23 cellular contexts compared by ENCODE assay signal in the genomic region with DNA sequence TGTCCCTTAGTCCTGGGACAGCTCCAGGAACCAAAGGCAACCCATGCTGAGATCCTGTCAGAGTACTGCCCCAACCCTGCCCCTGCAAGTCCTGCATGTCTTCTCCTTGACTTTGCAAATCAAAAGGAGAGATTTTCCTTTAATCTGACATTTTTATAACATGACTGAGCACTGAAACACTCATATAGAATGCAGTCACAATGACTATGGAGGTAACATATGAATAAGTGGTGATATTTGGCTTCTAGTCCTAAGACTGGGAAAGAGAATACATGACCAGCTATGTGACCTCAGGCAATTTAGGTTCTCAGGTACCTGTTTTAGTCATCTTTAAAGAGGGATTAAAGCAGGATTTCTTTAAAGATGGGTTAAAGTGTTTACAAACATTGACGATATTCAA.
"Had no signal": no experiment of that assay in that cellular context is flagged by ENCODE, and none has a peak within 500 bp of the region (broad histone marks: within the 10 kb centered on the region; RNA-seq: fewer than 3 reads in every experiment).

No MANE protein-coding gene starts in this region.

- H3K27ac ChIP-seq: left lung, lower lobe of right lung, parathyroid adenoma, right atrium auricular region, right lobe of liver, tibial nerve, uterus had no signal

- H3K4me1 ChIP-seq: left lung, lower lobe of right lung, parathyroid adenoma, right atrium auricular region, right lobe of liver, tibial nerve, uterus had no signal

- H3K27me3 ChIP-seq: left lung, right atrium auricular region, right lobe of liver, tibial nerve, uterus had no signal

- H3K4me3 ChIP-seq: left lung, lower lobe of right lung, right atrium auricular region, right lobe of liver, smooth muscle cell, tibial nerve, uterus had no signal

- DNase-seq: hypothalamus; kidney; left colon; left lung; lower lobe of right lung; mammary epithelial cell; mesenchymal stem cell; naive thymus-derived CD8-positive, alpha-beta T cell; nucleus accumbens; right lobe of liver; stimulated activated CD4-positive, alpha-beta T cell treated with anti-CD3 and anti-CD28 coated beads, Interleukin-1b, Interleukin-23, amount 100 ng/mL, for 48 hours; stimulated activated CD4-positive, alpha-beta T cell treated with anti-CD3 and anti-CD28 coated beads, Interleukin-2, amount 100 ng/mL, for 48 hours; stimulated activated CD4-positive, alpha-beta T cell treated with anti-CD3 and anti-CD28 coated beads, Interleukin-4, amount 100 ng/mL, for 4 hours; stimulated activated CD8-positive, alpha-beta memory T cell treated with anti-CD3 and anti-CD28 coated beads, Interleukin-4, amount 100 ng/mL, for 48 hours; stimulated activated naive CD4-positive, alpha-beta T cell treated with Interleukin-2 at 50 U/mL for 16 hours; stimulated activated naive CD8-positive, alpha-beta T cell treated with anti-CD3 and anti-CD28 coated beads, Interleukin-15, amount 100 ng/mL, for 72 hours; substantia nigra; uterus had no signal

- H3K36me3 ChIP-seq: left lung, lower lobe of right lung, right atrium auricular region, right lobe of liver, tibial nerve, uterus had no signal

- FAIRE-seq: kidney had no signal

- ATAC-seq: left colon; left lung; lower lobe of right lung; naive thymus-derived CD8-positive, alpha-beta T cell; right lobe of liver; stimulated activated memory B cell treated with anti-CD40 and anti-IgM and Interleukin-4, amounts not matched to agents 10 μg/mL and 1 μg/mL and 100 μg/mL, for 72 hours; stimulated activated naive CD8-positive, alpha-beta T cell treated with anti-CD3 and anti-CD28 coated beads, Interleukin-15, amount 100 ng/mL, for 72 hours had no signal

- H3K9me3 ChIP-seq: left lung, lower lobe of right lung, right atrium auricular region, right lobe of liver, tibial nerve, uterus had no signal
